ENCODE assay signal across 8 cellular contexts in genomic region chr6:5030596-5031136, GRCh38. TPM values are rescaled to one million over a fixed set of nuclear protein-coding genes. Genes with fewer than 3 reads are reported as not detected.
DNase-seq lines count a peak whose midpoint lies in the region; ATAC-seq and TF ChIP-seq lines count a peak whose summit lies in the region.

No MANE protein-coding gene starts in this region.

- no peaks in the 10 kb centered on the region for H3K9me3 Mint-ChIP-seq in CD4-positive, alpha-beta T cell
- H3K9me3 Mint-ChIP-seq in activated CD4-positive, alpha-beta memory T cell treated with anti-CD3 and anti-CD28 coated beads, Interleukin-2, amount 10 ng/mL, durations not matched to agents 7 days and 5 days = no peaks in the 10 kb centered on the region

- no peaks in the 10 kb centered on the region for H3K9me3 ChIP-seq in CD4-positive, alpha-beta T cell (ENCODE audit: control insufficient read depth, low read length)
- H3K9me3 ChIP-seq in effector memory CD4-positive, alpha-beta T cell (ENCODE audit: control insufficient read depth, low read length) = no peaks in the 10 kb centered on the region
- H3K9me3 ChIP-seq in mucosa of descending colon = no peaks in the 10 kb centered on the region

- H3K4me3 Mint-ChIP-seq in CD4-positive, alpha-beta T cell = no peak overlapping the region
- H3K4me3 Mint-ChIP-seq in activated CD4-positive, alpha-beta memory T cell treated with anti-CD3 and anti-CD28 coated beads, Interleukin-2, amount 10 ng/mL, durations not matched to agents 7 days and 5 days = no peak overlapping the region

- H3K27me3 ChIP-seq in CD4-positive, alpha-beta T cell (ENCODE audit: control insufficient read depth, insufficient read depth, low read length) = no peaks in the 10 kb centered on the region
- no peaks in the 10 kb centered on the region for H3K27me3 ChIP-seq in effector memory CD4-positive, alpha-beta T cell (replicated peaks; ENCODE audit: control insufficient read depth, insufficient read depth, low read length, poor library complexity, severe bottlenecking)

- H3K36me3 ChIP-seq in effector memory CD4-positive, alpha-beta T cell (ENCODE audit: control insufficient read depth, insufficient read depth, low read length) = no peaks in the 10 kb centered on the region
- H3K36me3 ChIP-seq in mucosa of descending colon (ENCODE audit: low read depth) = no peaks in the 10 kb centered on the region

- TF ChIP-seq CTCF in CD4-positive, alpha-beta T cell (IDR thresholded peaks at IDR 0.05) = peak; percentile 48
- peak; percentile 59 for TF ChIP-seq CTCF in mucosa of descending colon (IDR thresholded peaks at IDR 0.05)

- no peaks in the 10 kb centered on the region for H3K36me3 Mint-ChIP-seq in CD4-positive, alpha-beta T cell (ENCODE audit: low read depth)
- H3K36me3 Mint-ChIP-seq in activated CD4-positive, alpha-beta memory T cell treated with anti-CD3 and anti-CD28 coated beads, Interleukin-2, amount 10 ng/mL, durations not matched to agents 7 days and 5 days (ENCODE audit: low read depth) = no peaks in the 10 kb centered on the region

- DNase-seq in CD4-positive, alpha-beta T cell = peak; percentile 39 to 63 (median 50)
- peak; percentile 86 for DNase-seq in NCI-H748 treated with DMSO at 0.1 percent for 48 hours (lab: John Stamatoyannopoulos, UW)
- DNase-seq in activated CD4-positive, alpha-beta memory T cell treated with anti-CD3 and anti-CD28 coated beads, Interleukin-2, amount 10 ng/mL, durations not matched to agents 7 days and 5 days = peak; percentile 79
- peak; percentile 15 to 42 (median 29) for DNase-seq in effector memory CD4-positive, alpha-beta T cell
- DNase-seq in mucosa of descending colon = peak; percentile 72 to 87 (median 77)
- DNase-seq in stimulated activated CD8-positive, alpha-beta memory T cell treated with anti-CD3 and anti-CD28 coated beads, Interleukin-7, amount 100 ng/mL, for 4 hours (ENCODE audit: low read depth in 2 of 2) = peak; percentile 50 to 60

- CTCF ChIA-PET in CD4-positive, alpha-beta T cell (lab: Charles Lee) = interaction anchor here (0.6 to 1.3 kb wide), 3 partner anchors 9 to 27 kb away, joined by 3 to 6 read pairs (median 3); partner anchors contain the start of gene RPP40
- CTCF ChIA-PET in activated CD4-positive, alpha-beta memory T cell treated with anti-CD3 and anti-CD28 coated beads, Interleukin-2, amount 10 ng/mL, durations not matched to agents 7 days and 5 days (lab: Charles Lee) = interaction anchor here (0.6 to 2.9 kb wide), 10 partner anchors 8 to 1758 kb away, joined by 3 to 16 read pairs (median 4); partner anchors contain the start of gene RPP40

- H3K27ac ChIP-seq in CD4-positive, alpha-beta T cell (ENCODE audit: low read depth, low read length) = no peak overlapping the region
- H3K27ac ChIP-seq in effector memory CD4-positive, alpha-beta T cell (ENCODE audit: insufficient read depth, low read length, poor library complexity, severe bottlenecking) = no peak overlapping the region

- H3K4me1 Mint-ChIP-seq in CD4-positive, alpha-beta T cell (ENCODE audit: low read depth) = peaks cover 20% of the 10 kb centered on the region
- peaks cover 9% of the 10 kb centered on the region for H3K4me1 Mint-ChIP-seq in activated CD4-positive, alpha-beta memory T cell treated with anti-CD3 and anti-CD28 coated beads, Interleukin-2, amount 10 ng/mL, durations not matched to agents 7 days and 5 days

- peaks cover 4% of the 10 kb centered on the region for H3K27me3 Mint-ChIP-seq in CD4-positive, alpha-beta T cell
- peaks cover 6% of the 10 kb centered on the region for H3K27me3 Mint-ChIP-seq in activated CD4-positive, alpha-beta memory T cell treated with anti-CD3 and anti-CD28 coated beads, Interleukin-2, amount 10 ng/mL, durations not matched to agents 7 days and 5 days

- no peaks in the 10 kb centered on the region for H3K4me1 ChIP-seq in effector memory CD4-positive, alpha-beta T cell (ENCODE audit: control insufficient read depth, insufficient read depth, low read length, poor library complexity, severe bottlenecking)
- no peaks in the 10 kb centered on the region for H3K4me1 ChIP-seq in mucosa of descending colon (ENCODE audit: low read depth)

- no peak overlapping the region for H3K4me3 ChIP-seq in effector memory CD4-positive, alpha-beta T cell (ENCODE audit: insufficient read depth, low read depth, low read length, poor library complexity, severe bottlenecking)
- no peak overlapping the region for H3K4me3 ChIP-seq in mucosa of descending colon

- POLR2A ChIA-PET in CD4-positive, alpha-beta T cell (lab: Charles Lee) = no interaction called here
- POLR2A ChIA-PET in activated CD4-positive, alpha-beta memory T cell treated with anti-CD3 and anti-CD28 coated beads, Interleukin-2, amount 10 ng/mL, durations not matched to agents 7 days and 5 days (lab: Charles Lee) = no interaction called here

- no peak overlapping the region for H3K27ac Mint-ChIP-seq in CD4-positive, alpha-beta T cell
- no peak overlapping the region for H3K27ac Mint-ChIP-seq in activated CD4-positive, alpha-beta memory T cell treated with anti-CD3 and anti-CD28 coated beads, Interleukin-2, amount 10 ng/mL, durations not matched to agents 7 days and 5 days

- intact Hi-C loops in CD4-positive, alpha-beta T cell (cut with DNase I, micrococcal nuclease) = no loop called here
- intact Hi-C loops in mucosa of descending colon (cut with DNase I, micrococcal nuclease) = no loop called here

- ATAC-seq in CD4-positive, alpha-beta T cell (ENCODE audit: poor library complexity) = peak; percentile 86
- ATAC-seq in GM19395 (IDR thresholded peaks at IDR 0.05; ENCODE audit: unreplicated experiment) (peak; percentile 95), HG03520 (IDR thresholded peaks at IDR 0.05; ENCODE audit: unreplicated experiment) (peak; percentile 90), mucosa of descending colon (peak; percentile 86)

RNA-seq across cellular contexts. Expression of gene RPP40, which starts 26.8 kb away (rescaled TPM):
- total RNA-seq in CD4-positive, alpha-beta T cell = under 1 TPM; 0.36 to 0.69 TPM
- 1 to 10 TPM; 2.1 to 3.4 TPM for total RNA-seq in activated CD4-positive, alpha-beta memory T cell treated with anti-CD3 and anti-CD28 coated beads, Interleukin-2, amount 10 ng/mL, durations not matched to agents 7 days and 5 days
- 1 to 10 TPM; 3.4 to 5.6 (median 4.1) TPM for total RNA-seq in mucosa of descending colon

RNA-seq across cellular contexts. Expression of gene PPP1R3G, which starts 54.5 kb away (rescaled TPM):
- not detected for total RNA-seq in CD4-positive, alpha-beta T cell
- under 1 TPM; 0.08 to 0.10 TPM for total RNA-seq in activated CD4-positive, alpha-beta memory T cell treated with anti-CD3 and anti-CD28 coated beads, Interleukin-2, amount 10 ng/mL, durations not matched to agents 7 days and 5 days
- 1 to 10 TPM in 1 of 3 donors, under 1 TPM in 2; 0.46 to 2.8 (median 0.55) TPM for total RNA-seq in mucosa of descending colon

Comparison
In these comparisons a context has a peak if more than half of its experiments do, and no peak if none do; other contexts are left out.
1. DNase-seq: peak in every context shown above with its lines; median percentile 86 in NCI-H748 treated with DMSO at 0.1 percent for 48 hours; 79 in activated CD4-positive, alpha-beta memory T cell treated with anti-CD3 and anti-CD28 coated beads, Interleukin-2, amount 10 ng/mL, durations not matched to agents 7 days and 5 days; 77 in mucosa of descending colon; 55 in stimulated activated CD8-positive, alpha-beta memory T cell treated with anti-CD3 and anti-CD28 coated beads, Interleukin-7, amount 100 ng/mL, for 4 hours; 50 in CD4-positive, alpha-beta T cell; 29 in effector memory CD4-positive, alpha-beta T cell.